Comparison of ENCODE assay signal across 16 cellular contexts in the genomic region with DNA sequence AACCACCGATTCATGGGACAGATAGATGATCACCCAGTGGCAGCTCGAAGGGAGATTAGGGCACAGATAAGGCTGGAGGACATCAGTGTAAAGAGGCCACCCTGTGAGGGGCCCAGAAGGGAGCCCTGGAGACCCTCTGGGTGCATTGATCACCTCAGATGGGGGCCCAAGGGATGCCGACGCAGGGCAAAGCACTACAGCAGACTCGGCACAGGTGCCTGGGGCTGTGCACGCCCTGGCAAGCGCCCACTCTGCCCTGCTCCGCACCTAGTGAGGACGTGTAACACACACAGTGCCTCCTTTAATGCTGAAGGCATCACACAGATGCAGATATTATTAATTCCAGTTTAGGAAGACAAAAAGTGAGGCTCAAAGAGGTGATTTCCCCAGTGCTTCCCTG. TPM values are rescaled to one million over a fixed set of nuclear protein-coding genes. Genes with fewer than 3 reads are reported as not detected.
DNase-seq lines count a peak whose midpoint lies in the region; ATAC-seq, FAIRE-seq and TF ChIP-seq lines count a peak whose summit lies in the region.
"Had no signal": no experiment of that assay in that cellular context is flagged by ENCODE, and none has a peak within 500 bp of the region (broad histone marks: within the 10 kb centered on the region; RNA-seq: fewer than 3 reads in every experiment).

No MANE protein-coding gene starts in this region.

- TF ChIP-seq POLR2A in GM12892 (IDR thresholded peaks at IDR 0.05; ENCODE audit: low read depth, low read length), result no peak

- intact Hi-C loops in left ventricle myocardium inferior (cut with micrococcal nuclease) (no loop called here), left ventricle myocardium superior (cut with micrococcal nuclease) (no loop called here)
- intact Hi-C loops in naive thymus-derived CD4-positive, alpha-beta T cell (cut with micrococcal nuclease), result loop anchor here (1.0 to 10.0 kb wide), 3 partner anchors 8 to 859 kb away; partner anchors contain the start of gene IWS1 (in 1 of the 2)

- no peaks in the 10 kb centered on the region for H3K9me3 Mint-ChIP-seq in activated naive CD4-positive, alpha-beta T cell treated with anti-CD3 and anti-CD28 coated beads, Interleukin-2, amount 50 U/mL, for 72 hours
- H3K9me3 Mint-ChIP-seq in naive thymus-derived CD4-positive, alpha-beta T cell, result peaks cover 0 to 2% (median 0%) of the 10 kb centered on the region in 11 donors
- H3K9me3 Mint-ChIP-seq: dendritic cell treated with granulocyte-macrophage colony-stimulating factor and Interleukin-4, amounts not matched to agents 40 ng/mL and 50 ng/mL, for 4 days had no signal

- H3K27ac Mint-ChIP-seq in activated naive CD4-positive, alpha-beta T cell treated with anti-CD3 and anti-CD28 coated beads, Interleukin-2, amount 50 U/mL, for 72 hours, result peak overlapping the region; percentile 96 to 100
- peak overlapping the region; percentile 79 to 99 (median 97) for H3K27ac Mint-ChIP-seq in naive thymus-derived CD4-positive, alpha-beta T cell

- POLR2A ChIA-PET in naive thymus-derived CD4-positive, alpha-beta T cell (lab: Charles Lee), result interaction anchor here (0.7 kb wide), 1 partner anchor 8 kb away, joined by 4 read pairs; no protein-coding TSS in a partner anchor

- H3K27ac ChIP-seq in left ventricle myocardium inferior (replicated peaks), result peak overlapping the region; percentile 98
- H3K27ac ChIP-seq in naive thymus-derived CD4-positive, alpha-beta T cell (ENCODE audit: low read depth, low read length), result peak overlapping the region; percentile 98
- H3K27ac ChIP-seq: lower lobe of right lung, ovary had no signal

- H3K4me1 Mint-ChIP-seq in naive thymus-derived CD4-positive, alpha-beta T cell, result peaks cover 74 to 100% (median 96%) of the 10 kb centered on the region in 7 donors

- no peaks in the 10 kb centered on the region for H3K9me3 ChIP-seq in left ventricle myocardium inferior (replicated peaks)
- no peaks in the 10 kb centered on the region for H3K9me3 ChIP-seq in naive thymus-derived CD4-positive, alpha-beta T cell (ENCODE audit: control insufficient read depth in 2 of 3, low read length in 3 of 3)
- H3K9me3 ChIP-seq: lower lobe of right lung, ovary, tibial nerve had no signal

- CTCF ChIA-PET in naive thymus-derived CD4-positive, alpha-beta T cell (lab: Charles Lee), result interaction anchor here (0.7 kb wide), 1 partner anchor 30 kb away, joined by 3 read pairs; no protein-coding TSS in a partner anchor

- peaks cover 97% of the 10 kb centered on the region for H3K4me1 ChIP-seq in left ventricle myocardium inferior
- H3K4me1 ChIP-seq in naive thymus-derived CD4-positive, alpha-beta T cell (ENCODE audit: control insufficient read depth in 2 of 2, insufficient read depth in 2 of 2, low read length in 2 of 2), result peaks cover 45 to 59% of the 10 kb centered on the region in 2 donors

- TF ChIP-seq CTCF in left ventricle myocardium inferior (IDR thresholded peaks at IDR 0.05; ENCODE audit: borderline replicate concordance), result no peak

- no peaks in the 10 kb centered on the region for H3K36me3 ChIP-seq in left ventricle myocardium inferior
- peaks cover 0 to 17% (median 9%) of the 10 kb centered on the region in 3 experiments for H3K36me3 ChIP-seq in naive thymus-derived CD4-positive, alpha-beta T cell (ENCODE audit: control insufficient read depth in 2 of 3, insufficient read depth in 3 of 3, low read length in 3 of 3)
- H3K36me3 ChIP-seq: ovary, tibial nerve had no signal

- no peak overlapping the region for H3K4me3 ChIP-seq in left ventricle myocardium inferior
- H3K4me3 ChIP-seq in naive thymus-derived CD4-positive, alpha-beta T cell (ENCODE audit: low read length), result no peak overlapping the region
- H3K4me3 ChIP-seq: lower lobe of right lung, ovary, tibial nerve had no signal

- no peaks in the 10 kb centered on the region for H3K27me3 ChIP-seq in left ventricle myocardium inferior (ENCODE audit: low read depth)
- no peaks in the 10 kb centered on the region for H3K27me3 ChIP-seq in naive thymus-derived CD4-positive, alpha-beta T cell (ENCODE audit: control insufficient read depth in 2 of 2, insufficient read depth in 2 of 2, low read length in 2 of 2)
- H3K27me3 ChIP-seq: ovary, tibial nerve had no signal

- peak overlapping the region in 8 of 10 donors; percentile 10 to 95 (median 84) for H3K4me3 Mint-ChIP-seq in naive thymus-derived CD4-positive, alpha-beta T cell
- H3K4me3 Mint-ChIP-seq: dendritic cell treated with granulocyte-macrophage colony-stimulating factor and Interleukin-4, amounts not matched to agents 40 ng/mL and 50 ng/mL, for 4 days had no signal

- peaks cover 16 to 55% of the 10 kb centered on the region in 2 donors for H3K36me3 Mint-ChIP-seq in activated naive CD4-positive, alpha-beta T cell treated with anti-CD3 and anti-CD28 coated beads, Interleukin-2, amount 50 U/mL, for 72 hours
- peaks cover 9 to 46% (median 25%) of the 10 kb centered on the region in 5 donors for H3K36me3 Mint-ChIP-seq in naive thymus-derived CD4-positive, alpha-beta T cell

- no peaks in the 10 kb centered on the region for H3K27me3 Mint-ChIP-seq in naive thymus-derived CD4-positive, alpha-beta T cell
- H3K27me3 Mint-ChIP-seq: dendritic cell treated with granulocyte-macrophage colony-stimulating factor and Interleukin-4, amounts not matched to agents 40 ng/mL and 50 ng/mL, for 4 days had no signal

- ATAC-seq in left ventricle myocardium superior, result no peak
- ATAC-seq in activated naive CD4-positive, alpha-beta T cell treated with anti-CD3 and anti-CD28 coated beads, Interleukin-2, amount 50 U/mL, for 72 hours, result no peak
- no peak for ATAC-seq in naive thymus-derived CD4-positive, alpha-beta T cell
- no peak for ATAC-seq in HG02642 (IDR thresholded peaks at IDR 0.05; ENCODE audit: poor library complexity, unreplicated experiment)
- ATAC-seq: lower lobe of right lung had no signal

- DNase-seq in left ventricle myocardium inferior, result no peak
- DNase-seq in left ventricle myocardium superior, result no peak
- DNase-seq in activated naive CD4-positive, alpha-beta T cell treated with anti-CD3 and anti-CD28 coated beads, Interleukin-2, amount 50 U/mL, for 72 hours (ENCODE audit: low spot score in 2 of 2), result no peak
- no peak for DNase-seq in naive thymus-derived CD4-positive, alpha-beta T cell
- DNase-seq in NCI-H187 treated with DMSO at 0.1 percent for 48 hours (lab: John Stamatoyannopoulos, UW), result no peak
- DNase-seq in D341Med (ENCODE audit: low spot score), result no peak
- DNase-seq in GM12892 (ENCODE audit: insufficient read length), result no peak
- DNase-seq: anterior cingulate cortex; EL; lower lobe of right lung; NCI-H1092 treated with DMSO at 0.1 percent for 48 hours; ovary; stimulated activated CD4-positive, alpha-beta T cell treated with anti-CD3 and anti-CD28 coated beads, Interleukin-12 subunit alpha, Interleukin-12 subunit beta, amount 100 ng/mL, for 4 hours had no signal

- FAIRE-seq in GM12892 (lab: Jason Lieb, UNC), result no peak

RNA-seq across cellular contexts. Expression of gene GYPC, which starts 9.5 kb away (rescaled TPM):
- total RNA-seq in left ventricle myocardium inferior, result 98.8 TPM
- total RNA-seq in left ventricle myocardium superior, result 114 TPM
- 100 to 1,000 TPM; 111 to 161 TPM for total RNA-seq in activated naive CD4-positive, alpha-beta T cell treated with anti-CD3 and anti-CD28 coated beads, Interleukin-2, amount 50 U/mL, for 72 hours
- 100 to 1,000 TPM; 114 to 146 (median 116) TPM for total RNA-seq in naive thymus-derived CD4-positive, alpha-beta T cell
- polyA plus RNA-seq in naive thymus-derived CD4-positive, alpha-beta T cell, result 100 to 1,000 TPM; 249 to 277 TPM
- polyA plus RNA-seq in GM12892 (2012; ENCODE audit: missing spikeins), result 101 TPM

Comparison
In these comparisons a context has a peak if more than half of its experiments do, and no peak if none do; other contexts are left out.
1. intact Hi-C loops: an anchor here in naive thymus-derived CD4-positive, alpha-beta T cell (1.0 to 10.0 kb wide); none called in left ventricle myocardium inferior and left ventricle myocardium superior.